Comparison of ENCODE assay signal across 8 cellular contexts in genomic region chr1:1783320-1783719, GRCh38. TPM values are rescaled to one million over a fixed set of nuclear protein-coding genes. Genes with fewer than 3 reads are reported as not detected.
DNase-seq lines count a peak whose midpoint lies in the region; ATAC-seq and TF ChIP-seq lines count a peak whose summit lies in the region.

No MANE protein-coding gene starts in this region.

- no peak for TF ChIP-seq POLR2A in sigmoid colon (IDR thresholded peaks at IDR 0.05)

- H3K27ac ChIP-seq in DOHH2 (ENCODE audit: low read depth, low read length) (peak overlapping the region; percentile 100), Panc1 (ENCODE audit: low read length) (peak overlapping the region; percentile 72), epithelial cell of prostate (peak overlapping the region; percentile 79), sigmoid colon (peak overlapping the region; percentile 61 to 91 (median 76)), foreskin keratinocyte (no peak overlapping the region)

- 31 to 72% methylated on average over 8 of the region's 8 CpGs for WGBS in sigmoid colon, 2 donors

- H3K9me2 ChIP-seq in DOHH2 (replicated peaks; ENCODE audit: control insufficient read depth, low read length): no peaks in the 10 kb centered on the region

- H3K4me3 ChIP-seq in DOHH2 (ENCODE audit: low read length): peak overlapping the region; percentile 56
- H3K4me3 ChIP-seq in Panc1 (ENCODE audit: low read depth in 2 of 2, low read length in 2 of 2): no peak overlapping the region
- H3K4me3 ChIP-seq in sigmoid colon: no peak overlapping the region

- no peaks in the 10 kb centered on the region for H4K20me1 ChIP-seq in DOHH2 (ENCODE audit: control insufficient read depth, insufficient read depth, low read depth, low read length)

- H3K4me1 ChIP-seq in DOHH2 (ENCODE audit: control insufficient read depth, low read length) (peaks cover 60% of the 10 kb centered on the region), Panc1 (ENCODE audit: control insufficient read depth, insufficient read depth, low read length) (peaks cover 32% of the 10 kb centered on the region), sigmoid colon (peaks cover 0 to 49% (median 34%) of the 10 kb centered on the region in 4 donors), foreskin keratinocyte (peaks cover 6% of the 10 kb centered on the region)

- peak overlapping the region; percentile 100 for H3K4me2 ChIP-seq in DOHH2 (ENCODE audit: low read length)

- CTCF ChIA-PET in Panc1 (lab: Charles Lee): no interaction called here

- H3F3A ChIP-seq in DOHH2 (ENCODE audit: control insufficient read depth, insufficient read depth): peaks cover 58% of the 10 kb centered on the region

- TF ChIP-seq CTCF in DOHH2 (IDR thresholded peaks at IDR 0.05; ENCODE audit: low read depth, low read length, poor library complexity, severe bottlenecking) (no peak), Panc1 (IDR thresholded peaks at IDR 0.05) (no peak), sigmoid colon (IDR thresholded peaks at IDR 0.05) (no peak), foreskin keratinocyte (conservative IDR thresholded peaks at IDR 0.05) (no peak)

- H3K27me3 ChIP-seq in DOHH2 (ENCODE audit: control insufficient read depth, low read length) (no peaks in the 10 kb centered on the region), Panc1 (ENCODE audit: control insufficient read depth, insufficient read depth, low read length) (no peaks in the 10 kb centered on the region), sigmoid colon (no peaks in the 10 kb centered on the region), foreskin keratinocyte (no peaks in the 10 kb centered on the region)

- TF ChIP-seq EP300 in sigmoid colon (IDR thresholded peaks at IDR 0.05): no peak

- intact Hi-C loops in Panc1 (cut with micrococcal nuclease; ENCODE audit: unreplicated experiment): no loop called here
- intact Hi-C loops in sigmoid colon (cut with DNase I): no loop called here

- DNase-seq in Panc1 (ENCODE audit: low read depth, low spot score) (no peak), epithelial cell of prostate (ENCODE audit: low read depth, low spot score) (no peak), sigmoid colon (no peak), NCI-H146 treated with DMSO at 0.1 percent for 48 hours (lab: John Stamatoyannopoulos, UW; ENCODE audit: unreplicated experiment) (no peak), foreskin keratinocyte (no peak)
- DNase-seq in stimulated activated naive CD4-positive, alpha-beta T cell (lab: John Stamatoyannopoulos, UW): no peak

- POLR2A ChIA-PET in Panc1 (lab: Charles Lee): no interaction called here

- no TSS peak for BruUV-seq in Panc1 (replicated peaks; lab: Mats Ljungman, UMichigan)

- peaks cover 3% of the 10 kb centered on the region; the same call in 1 of the 2 replicates for H3K79me2 ChIP-seq in DOHH2 (ENCODE audit: control insufficient read depth, low read length)

- H3K9me3 ChIP-seq in DOHH2 (ENCODE audit: control insufficient read depth, insufficient read depth, low read length) (no peaks in the 10 kb centered on the region), Panc1 (ENCODE audit: control insufficient read depth, insufficient read depth, low read depth, low read length) (no peaks in the 10 kb centered on the region), sigmoid colon (no peaks in the 10 kb centered on the region)

- peaks cover 47% of the 10 kb centered on the region for H3K36me3 ChIP-seq in DOHH2 (ENCODE audit: control insufficient read depth, low read length)
- H3K36me3 ChIP-seq in Panc1 (ENCODE audit: control insufficient read depth, insufficient read depth, low read length): peaks cover 19% of the 10 kb centered on the region
- peaks cover 19 to 39% (median 30%) of the 10 kb centered on the region in 4 donors for H3K36me3 ChIP-seq in sigmoid colon

- in situ Hi-C loops in Panc1 (cut with HindIII; ENCODE audit: low pct_unique_long_range_greater_than_20kb, low sequenced_read_pairs): no loop called here

- ATAC-seq in Panc1: no peak
- no peak for ATAC-seq in GM19395 (IDR thresholded peaks at IDR 0.05; ENCODE audit: unreplicated experiment)
- ATAC-seq in foreskin keratinocyte: no peak

RNA-seq across cellular contexts. Expression of gene NADK, which starts 5.0 kb away (rescaled TPM):
- 101 TPM for total RNA-seq in Panc1 (2021; ENCODE audit: unreplicated experiment)
- polyA plus RNA-seq in Panc1 (2012; ENCODE audit: insufficient read length): 101 TPM
- 10 to 100 TPM; 34.9 to 66.7 (median 42.4) TPM for total RNA-seq in sigmoid colon
- polyA plus RNA-seq in sigmoid colon: 100 to 1,000 TPM in 2 of 3 donors, 10 to 100 TPM in 1; 72.7 to 121 (median 107) TPM
- 50.8 and 56.3 TPM in 2 replicates for total RNA-seq in foreskin keratinocyte
- 35.1 and 42.0 TPM in 2 replicates for polyA plus RNA-seq in foreskin keratinocyte

RNA-seq across cellular contexts. Expression of gene CDK11A, which starts 59.2 kb away (rescaled TPM):
- total RNA-seq in Panc1 (2021; ENCODE audit: unreplicated experiment) (83.6 TPM), sigmoid colon (10 to 100 TPM; 21.6 to 53.7 (median 37.5) TPM), foreskin keratinocyte (9.8 and 19.5 TPM in 2 replicates)
- 132 TPM for polyA plus RNA-seq in Panc1 (2012; ENCODE audit: insufficient read length)
- polyA plus RNA-seq in sigmoid colon (10 to 100 TPM; 19.8 to 35.0 (median 33.1) TPM), foreskin keratinocyte (13.0 and 25.8 TPM in 2 replicates)
